8 cellular contexts compared by ENCODE assay signal in genomic region chr10:24722131-24722675, GRCh38. TPM values are rescaled to one million over a fixed set of nuclear protein-coding genes. Genes with fewer than 3 reads are reported as not detected.
DNase-seq lines count a peak whose midpoint lies in the region; ATAC-seq and TF ChIP-seq lines count a peak whose summit lies in the region.

No MANE protein-coding gene starts in this region.

- TF ChIP-seq CTCF in kidney epithelial cell (IDR thresholded peaks at IDR 0.05; ENCODE audit: insufficient read depth, low read length, poor library complexity, severe bottlenecking) = no peak

- H3K4me1 ChIP-seq in CD4-positive, alpha-beta memory T cell (ENCODE audit: insufficient read depth, low read length) = peaks cover 24% of the 10 kb centered on the region
- peaks cover 4% of the 10 kb centered on the region for H3K4me1 ChIP-seq in thymus (ENCODE audit: control insufficient read depth, insufficient read depth, low read length)

- H3K4me3 ChIP-seq in CD4-positive, alpha-beta memory T cell (ENCODE audit: low read length in 2 of 2) = peak overlapping the region in 1 of 2 donors; percentile 72
- peak overlapping the region; percentile 83 for H3K4me3 ChIP-seq in kidney epithelial cell (ENCODE audit: low read depth, low read length)
- H3K4me3 ChIP-seq in thymus (ENCODE audit: low read length) = peak overlapping the region; percentile 82

- H3K4me1 Mint-ChIP-seq in CD4-positive, alpha-beta memory T cell = peaks cover 10 to 25% (median 17%) of the 10 kb centered on the region in 4 donors
- no peaks in the 10 kb centered on the region for H3K4me1 Mint-ChIP-seq in activated T-helper 17 cell treated with anti-CD3 and anti-CD28 coated beads, Interleukin-2, amount 50 U/mL, for 72 hours

- POLR2A ChIA-PET in CD4-positive, alpha-beta memory T cell (lab: Charles Lee; ENCODE audit: partially characterized antibody) = interaction anchor here (0.6 to 5.7 kb wide), 9 partner anchors 16 to 230 kb away, joined by 3 to 46 read pairs (median 5); partner anchors contain the start of gene PRTFDC1

- no peaks in the 10 kb centered on the region for H3K27me3 ChIP-seq in CD4-positive, alpha-beta memory T cell (ENCODE audit: insufficient read depth, low read length)
- H3K27me3 ChIP-seq in kidney epithelial cell (ENCODE audit: control insufficient read depth, insufficient read depth, low read length) = no peaks in the 10 kb centered on the region
- no peaks in the 10 kb centered on the region for H3K27me3 ChIP-seq in thymus (ENCODE audit: control insufficient read depth, insufficient read depth)

- peaks cover 0 to 1% (median 0%) of the 10 kb centered on the region in 8 donors for H3K9me3 Mint-ChIP-seq in CD4-positive, alpha-beta memory T cell
- H3K9me3 Mint-ChIP-seq in activated T-helper 17 cell treated with anti-CD3 and anti-CD28 coated beads, Interleukin-2, amount 50 U/mL, for 72 hours = no peaks in the 10 kb centered on the region

- H3K27ac ChIP-seq in CD4-positive, alpha-beta memory T cell (ENCODE audit: low read depth, low read length) = peak overlapping the region; percentile 58
- H3K27ac ChIP-seq in thymus (ENCODE audit: low read depth) = peak overlapping the region; percentile 82

- H3K27ac Mint-ChIP-seq in CD4-positive, alpha-beta memory T cell = peak overlapping the region; percentile 79 to 95 (median 90)
- peak overlapping the region; percentile 56 for H3K27ac Mint-ChIP-seq in activated T-helper 17 cell treated with anti-CD3 and anti-CD28 coated beads, Interleukin-2, amount 50 U/mL, for 72 hours

- peaks cover 0 to 6% of the 10 kb centered on the region in 2 donors for H3K36me3 Mint-ChIP-seq in CD4-positive, alpha-beta memory T cell
- H3K36me3 Mint-ChIP-seq in activated T-helper 17 cell treated with anti-CD3 and anti-CD28 coated beads, Interleukin-2, amount 50 U/mL, for 72 hours (ENCODE audit: low read depth) = peaks cover 17% of the 10 kb centered on the region

- H3K9me3 ChIP-seq in CD4-positive, alpha-beta memory T cell (ENCODE audit: control insufficient read depth in 1 of 2, low read length in 2 of 2) = no peaks in the 10 kb centered on the region
- H3K9me3 ChIP-seq in thymus (ENCODE audit: control insufficient read depth) = no peaks in the 10 kb centered on the region

- no peaks in the 10 kb centered on the region for H3K36me3 ChIP-seq in CD4-positive, alpha-beta memory T cell (ENCODE audit: insufficient read depth, low read length)
- H3K36me3 ChIP-seq in kidney epithelial cell (ENCODE audit: control insufficient read depth, insufficient read depth, low read length) (no peaks in the 10 kb centered on the region), thymus (ENCODE audit: control insufficient read depth, insufficient read depth) (no peaks in the 10 kb centered on the region)

- peak; percentile 0 for ATAC-seq in HG02678 (IDR thresholded peaks at IDR 0.05; ENCODE audit: unreplicated experiment)
- no peak for ATAC-seq in activated T-helper 17 cell treated with anti-CD3 and anti-CD28 coated beads, Interleukin-2, amount 50 U/mL, for 72 hours (replicated peaks)

- intact Hi-C loops in CD4-positive, alpha-beta memory T cell (cut with micrococcal nuclease) = loop anchor here (2.0 to 5.0 kb wide), 2 partner anchors 79 to 360 kb away; no protein-coding TSS in a partner anchor

- peak overlapping the region; percentile 92 to 96 (median 94) for H3K4me3 Mint-ChIP-seq in CD4-positive, alpha-beta memory T cell
- H3K4me3 Mint-ChIP-seq in activated T-helper 17 cell treated with anti-CD3 and anti-CD28 coated beads, Interleukin-2, amount 50 U/mL, for 72 hours = peak overlapping the region; percentile 78

- 12% methylated on average over 19 of the region's 19 CpGs for WGBS in thymus

- DNase-seq in CD4-positive, alpha-beta memory T cell = no peak
- DNase-seq in kidney epithelial cell (ENCODE audit: low read depth) (no peak), T1000 (lab: John Stamatoyannopoulos, UW) (no peak), SK-N-DZ (ENCODE audit: low spot score) (no peak), NOMO-1 treated with DMSO at 0.1 percent for 48 hours (lab: John Stamatoyannopoulos, UW; ENCODE audit: unreplicated experiment) (no peak)

- CTCF ChIA-PET in CD4-positive, alpha-beta memory T cell (lab: Charles Lee; ENCODE audit: partially characterized antibody) = interaction anchor here (1.5 kb wide), 1 partner anchor 79 kb away, joined by 8 read pairs; no protein-coding TSS in a partner anchor

- H3K27me3 Mint-ChIP-seq in CD4-positive, alpha-beta memory T cell = no peaks in the 10 kb centered on the region
- H3K27me3 Mint-ChIP-seq in activated T-helper 17 cell treated with anti-CD3 and anti-CD28 coated beads, Interleukin-2, amount 50 U/mL, for 72 hours = no peaks in the 10 kb centered on the region

RNA-seq across cellular contexts. Expression of gene ARHGAP21, which starts 1.5 kb away (rescaled TPM):
- 10 to 100 TPM; 22.8 to 28.0 TPM for total RNA-seq in CD4-positive, alpha-beta memory T cell
- 1 to 10 TPM in 1 of 2 donors, under 1 TPM in 1; 1.00 to 5.7 TPM for polyA plus RNA-seq in CD4-positive, alpha-beta memory T cell
- total RNA-seq in activated T-helper 17 cell treated with anti-CD3 and anti-CD28 coated beads, Interleukin-2, amount 50 U/mL, for 72 hours = 10 to 100 TPM; 28.9 to 30.5 TPM
- total RNA-seq in kidney epithelial cell = 71.8 and 73.0 TPM in 2 replicates
- polyA plus RNA-seq in thymus = 20.4 TPM
- polyA plus RNA-seq in SK-N-DZ (2014; cell fraction: cytosol; rRNA removed) = 28.6 and 32.3 TPM in 2 replicates
- polyA plus RNA-seq in SK-N-DZ (2014; cell fraction: nucleus; rRNA removed) = 65.8 and 109 TPM in 2 replicates
